Comparison of ENCODE assay signal across 13 cellular contexts in genomic region chr9:37412431-37413151, GRCh38. TPM values are rescaled to one million over a fixed set of nuclear protein-coding genes. Genes with fewer than 3 reads are reported as not detected.
A peak's percentile ranks its signal among the peaks of the same experiment; 100 is the strongest.
DNase-seq lines count a peak whose midpoint lies in the region; ATAC-seq, FAIRE-seq and TF ChIP-seq lines count a peak whose summit lies in the region.
"Had no signal": no experiment of that assay in that cellular context is flagged by ENCODE, and none has a peak within 500 bp of the region (broad histone marks: within the 10 kb centered on the region; RNA-seq: fewer than 3 reads in every experiment).

No MANE protein-coding gene starts in this region.

- peaks cover 30% of the 10 kb centered on the region for H3K4me1 Mint-ChIP-seq in activated T-helper 2 cell treated with anti-CD3 and anti-CD28 coated beads, Interferon-gamma antibody, Interleukin-2, Interleukin-4, amounts not matched to agents 10 μg/mL and 5 μg/mL and 100 μg/mL, durations not matched to agents 14 hours and 24 hours and 36 hours (ENCODE audit: low read depth)

- in situ Hi-C loops in GM12878 (cut with MboI) (no loop called here), HepG2 (cut with HindIII; ENCODE audit: extremely low pct_ligation_motif_present, low pct_unique_long_range_greater_than_20kb) (no loop called here)

- DNase-seq in AG09309 (ENCODE audit: low read depth) = peak; percentile 73
- peak; percentile 61 for DNase-seq in HS-27A (ENCODE audit: low read depth)
- DNase-seq in GM12878 (ENCODE audit: low read depth, low spot score) = no peak
- DNase-seq in HepG2 (ENCODE audit: low spot score) = no peak
- DNase-seq in activated T-helper 2 cell treated with anti-CD3 and anti-CD28 coated beads, Interferon-gamma antibody, Interleukin-2, Interleukin-4, amounts not matched to agents 10 μg/mL and 5 μg/mL and 100 μg/mL, durations not matched to agents 14 hours and 24 hours and 36 hours (ENCODE audit: low spot score) = no peak
- no peak for DNase-seq in tibial artery
- DNase-seq in DMS114 treated with DMSO at 0.1 percent for 48 hours (lab: John Stamatoyannopoulos, UW; ENCODE audit: unreplicated experiment) = no peak
- DNase-seq: activated CD4-positive, alpha-beta T cell treated with anti-CD3 and anti-CD28 coated beads, Interleukin-2, amount 50 U/mL, for 1 hour; CD8-positive, alpha-beta memory T cell; NCI-H1105 had no signal

- H3K9me3 ChIP-seq in GM12878 (replicated peaks; ENCODE audit: control insufficient read depth, insufficient read depth, low read length) (no peaks in the 10 kb centered on the region), HepG2 (ENCODE audit: low read length) (no peaks in the 10 kb centered on the region), tibial artery (no peaks in the 10 kb centered on the region)

- no peak overlapping the region for H2AFZ ChIP-seq in GM12878 (ENCODE audit: control insufficient read depth, low read depth, low read length)
- H2AFZ ChIP-seq in HepG2 (ENCODE audit: low read length) = no peak overlapping the region
- H2AFZ ChIP-seq: GM23248 had no signal

- WGBS in GM12878 (ENCODE audit: insufficient coverage, insufficient replicate concordance, low lambda C conversion rate, missing lambda C conversion rate) = 86% methylated on average over 17 of the region's 17 CpGs
- WGBS in HepG2 (ENCODE audit: low lambda C conversion rate) = 53% methylated on average over 12 of the region's 17 CpGs

- no peaks in the 10 kb centered on the region for H3K9me3 Mint-ChIP-seq in activated T-helper 2 cell treated with anti-CD3 and anti-CD28 coated beads, Interferon-gamma antibody, Interleukin-2, Interleukin-4, amounts not matched to agents 10 μg/mL and 5 μg/mL and 100 μg/mL, durations not matched to agents 14 hours and 24 hours and 36 hours
- H3K9me3 Mint-ChIP-seq: CD8-positive, alpha-beta memory T cell; memory B cell had no signal

- no peaks in the 10 kb centered on the region for H3K36me3 Mint-ChIP-seq in activated T-helper 2 cell treated with anti-CD3 and anti-CD28 coated beads, Interferon-gamma antibody, Interleukin-2, Interleukin-4, amounts not matched to agents 10 μg/mL and 5 μg/mL and 100 μg/mL, durations not matched to agents 14 hours and 24 hours and 36 hours (ENCODE audit: low read depth)
- H3K36me3 Mint-ChIP-seq: memory B cell had no signal

- H3K27ac ChIP-seq in GM12878 (ENCODE audit: control insufficient read depth, insufficient read depth) (peak overlapping the region; percentile 97), HepG2 (ENCODE audit: extremely low read length, insufficient read depth, low read length) (no peak overlapping the region), tibial artery (no peak overlapping the region)
- H3K27ac ChIP-seq: GM23248 had no signal

- H3K4me3 ChIP-seq in AG09309 (ENCODE audit: control insufficient read depth, low read depth, low read length) (no peak overlapping the region; the same call in none of the 2 replicates), GM12878 (no peak overlapping the region), HepG2 (replicated peaks in 1 of 3; ENCODE audit: insufficient read depth in 1 of 3, low read depth in 2 of 3, low read length in 3 of 3) (no peak overlapping the region), tibial artery (no peak overlapping the region)
- H3K4me3 ChIP-seq: GM23248 had no signal

- H3K9ac ChIP-seq in GM12878 (ENCODE audit: control insufficient read depth, insufficient read depth, low read length) (peak overlapping the region; percentile 60), HepG2 (ENCODE audit: insufficient read depth, low read depth, low read length) (no peak overlapping the region)
- H3K9ac ChIP-seq: GM23248 had no signal

- H3K79me2 ChIP-seq in GM12878 (ENCODE audit: control insufficient read depth, insufficient read depth, low read length) (peaks cover 25% of the 10 kb centered on the region), HepG2 (ENCODE audit: insufficient read depth, low read length) (no peaks in the 10 kb centered on the region)

- SMC1A ChIA-PET in GM12878 (lab: Charles Lee; ENCODE audit: uncharacterized antibody, unreplicated experiment) = interaction anchor here (0.7 to 3.6 kb wide), 20 partner anchors 9 to 420 kb away, joined by 3 to 16 read pairs (median 8); partner anchors contain the start of gene TOMM5

- intact Hi-C loops in GM12878 (cut with micrococcal nuclease; ENCODE audit: unreplicated experiment) = no loop called here
- intact Hi-C loops in HepG2 (cut with micrococcal nuclease; ENCODE audit: unreplicated experiment) = loop anchor here (5.0 kb wide), 1 partner anchor 415 kb away; no protein-coding TSS in a partner anchor
- intact Hi-C loops in activated T-helper 2 cell treated with anti-CD3 and anti-CD28 coated beads, Interferon-gamma antibody, Interleukin-2, Interleukin-4, amounts not matched to agents 10 μg/mL and 5 μg/mL and 100 μg/mL, durations not matched to agents 14 hours and 24 hours and 36 hours (cut with micrococcal nuclease) = no loop called here
- intact Hi-C loops in tibial artery (cut with DNase I; ENCODE audit: low total_unique reads) = no loop called here

- H4K20me1 ChIP-seq in GM12878 (ENCODE audit: control insufficient read depth, insufficient read depth) (no peaks in the 10 kb centered on the region), HepG2 (ENCODE audit: insufficient read depth, low read length) (no peaks in the 10 kb centered on the region)

- H3K4me2 ChIP-seq in GM12878 (ENCODE audit: control insufficient read depth, insufficient read depth) (peak overlapping the region; percentile 63), HepG2 (ENCODE audit: low read depth, low read length) (peak overlapping the region; percentile 84; the same call in 1 of the 2 replicates)

- H3K4me1 ChIP-seq in GM12878 (ENCODE audit: control insufficient read depth, insufficient read depth, low read length) (peaks cover 68% of the 10 kb centered on the region), HepG2 (ENCODE audit: insufficient read depth, low read length) (peaks cover 67% of the 10 kb centered on the region), tibial artery (peaks cover 0 to 10% (median 7%) of the 10 kb centered on the region in 4 donors)

- FAIRE-seq in GM12878 (lab: Jason Lieb, UNC) (no peak), HepG2 (lab: Jason Lieb, UNC) (no peak)

- no peak overlapping the region for H3K27ac Mint-ChIP-seq in activated T-helper 2 cell treated with anti-CD3 and anti-CD28 coated beads, Interferon-gamma antibody, Interleukin-2, Interleukin-4, amounts not matched to agents 10 μg/mL and 5 μg/mL and 100 μg/mL, durations not matched to agents 14 hours and 24 hours and 36 hours
- H3K27ac Mint-ChIP-seq: memory B cell had no signal

- TF ChIP-seq POLR2A in GM12878 (IDR thresholded peaks at IDR 0.05; ENCODE audit: low read depth, low read length) (no peak), HepG2 (IDR thresholded peaks at IDR 0.05; ENCODE audit: insufficient read depth in 1 of 2, low read depth in 2 of 2, low read length in 2 of 2) (no peak)

- H3K27me3 ChIP-seq in GM12878 (replicated peaks in 1 of 2; ENCODE audit: control insufficient read depth in 2 of 2, insufficient read depth in 2 of 2, low read length in 1 of 2) (no peaks in the 10 kb centered on the region), HepG2 (ENCODE audit: control insufficient read depth in 1 of 2, insufficient read depth in 2 of 2, low read length in 2 of 2) (no peaks in the 10 kb centered on the region), tibial artery (no peaks in the 10 kb centered on the region)

- no peak for ATAC-seq in GM12878
- no peak for ATAC-seq in HepG2
- ATAC-seq in HG03108 (IDR thresholded peaks at IDR 0.05; ENCODE audit: unreplicated experiment) = no peak

- BruUV-seq in GM12878 (replicated peaks; lab: Mats Ljungman, UMichigan) = no TSS peak
- BruUV-seq in HepG2 (replicated peaks; lab: Mats Ljungman, UMichigan) = no TSS peak

- POLR2A ChIA-PET in GM12878 (lab: Charles Lee) = interaction anchor here (0.8 to 15.5 kb wide), 8 partner anchors 9 to 170 kb away, joined by 3 to 212 read pairs (median 4); partner anchors contain the start of genes GRHPR and POLR1E
- POLR2A ChIA-PET in HepG2 (lab: Yijun Ruan, JAX) = interaction anchor here (2.2 kb wide), 1 partner anchor 10 kb away, joined by 18 read pairs; the partner anchor contains the start of gene GRHPR

- TF ChIP-seq RAD21 in GM12878 (IDR thresholded peaks at IDR 0.05; ENCODE audit: insufficient read depth, low read depth, low read length) (no peak), HepG2 (CRISPR knock-in tag; IDR thresholded peaks at IDR 0.05) (no peak)

- CTCF ChIA-PET in GM12878 (lab: Yijun Ruan, JAX) = interaction anchor here (0.6 to 15.1 kb wide), 24 partner anchors 11 to 539 kb away, joined by 3 to 220 read pairs (median 6); partner anchors contain the start of gene POLR1E
- CTCF ChIA-PET in HepG2 (lab: Yijun Ruan, JAX; ENCODE audit: low intra/inter-chr PET ratio, low total read pairs) = no interaction called here

- RAD21 ChIA-PET in GM12878 (lab: Charles Lee; ENCODE audit: unreplicated experiment) = interaction anchor here (1.0 to 7.5 kb wide), 13 partner anchors 10 to 418 kb away, joined by 3 to 126 read pairs (median 10); partner anchors contain the start of genes ZBTB5 and ZCCHC7

- TF ChIP-seq EP300 in GM12878 (IDR thresholded peaks at IDR 0.05; ENCODE audit: borderline replicate concordance in 1 of 2, control insufficient read depth in 1 of 2, low read depth in 2 of 2, low read length in 2 of 2) (no peak), HepG2 (IDR thresholded peaks at IDR 0.05; ENCODE audit: low read depth in 2 of 2, low read length in 2 of 2) (no peak), HepG2 (CRISPR knock-in tag; IDR thresholded peaks at IDR 0.05; ENCODE audit: borderline replicate concordance) (no peak)

- H3K36me3 ChIP-seq in GM12878 (ENCODE audit: control insufficient read depth in 2 of 2, insufficient read depth in 2 of 2, low read length in 1 of 2) (no peaks in the 10 kb centered on the region), HepG2 (replicated peaks in 1 of 2; ENCODE audit: control insufficient read depth in 1 of 2, insufficient read depth in 2 of 2, low read length in 2 of 2) (no peaks in the 10 kb centered on the region), tibial artery (no peaks in the 10 kb centered on the region)

- no peaks in the 10 kb centered on the region for H3K27me3 Mint-ChIP-seq in activated T-helper 2 cell treated with anti-CD3 and anti-CD28 coated beads, Interferon-gamma antibody, Interleukin-2, Interleukin-4, amounts not matched to agents 10 μg/mL and 5 μg/mL and 100 μg/mL, durations not matched to agents 14 hours and 24 hours and 36 hours (ENCODE audit: low read depth)

- H3K4me3 Mint-ChIP-seq in activated T-helper 2 cell treated with anti-CD3 and anti-CD28 coated beads, Interferon-gamma antibody, Interleukin-2, Interleukin-4, amounts not matched to agents 10 μg/mL and 5 μg/mL and 100 μg/mL, durations not matched to agents 14 hours and 24 hours and 36 hours (ENCODE audit: low read depth) = no peak overlapping the region
- H3K4me3 Mint-ChIP-seq: CD8-positive, alpha-beta memory T cell; memory B cell had no signal

- TF ChIP-seq CTCF in AG09309 (IDR thresholded peaks at IDR 0.05; ENCODE audit: control insufficient read depth, insufficient read depth, low read depth, low read length, missing control alignments) = no peak
- no peak for TF ChIP-seq CTCF in GM12878 (IDR thresholded peaks at IDR 0.05 in 2 of 3, conservative IDR thresholded peaks at IDR 0.05 in 1 of 3; ENCODE audit: control insufficient read depth in 2 of 3, extremely low read depth in 1 of 3, insufficient read depth in 1 of 3, low read depth in 3 of 3, low read length in 3 of 3)
- no peak for TF ChIP-seq CTCF in HepG2 (CRISPR knock-in tag; IDR thresholded peaks at IDR 0.05)
- no peak for TF ChIP-seq CTCF in tibial artery (IDR thresholded peaks at IDR 0.05)

RNA-seq across cellular contexts. Expression of gene GRHPR, which starts 9.9 kb away (rescaled TPM):
- 108 and 136 TPM in 2 replicates for total RNA-seq in GM12878 (2013; cell fraction: nucleolus; rRNA removed)
- 179 and 190 TPM in 2 replicates for total RNA-seq in GM12878 (2014; rRNA removed)
- total RNA-seq in GM12878 (2014; rRNA removed; fragmentation: Illumina TruSeq; extraction: Trizol) = 104 and 111 TPM in 2 replicates
- total RNA-seq in GM12878 (2021) = 120 and 127 TPM in 2 replicates
- polyA plus RNA-seq in GM12878 (2011; ENCODE audit: low read depth) = 70.6 TPM
- 68.5 and 132 TPM in 2 replicates for polyA plus RNA-seq in GM12878 (2011; rRNA removed)
- 195 and 247 TPM in 2 replicates for polyA plus RNA-seq in GM12878 (2011; cell fraction: cytosol; rRNA removed)
- 168 and 195 TPM in 2 replicates for polyA plus RNA-seq in GM12878 (2011; cell fraction: nucleus; rRNA removed)
- polyA plus RNA-seq in GM12878 (2012) = 91.5 and 110 TPM in 2 replicates
- 65.4 and 96.1 TPM in 2 replicates for polyA plus RNA-seq in GM12878 (2014; fragmentation: Illumina TruSeq; extraction: Trizol)
- polyA plus RNA-seq in GM12878 (2014; fragmentation: Nextera tagmentation; extraction: Ambion mirVana) = 10 to 100 TPM; 52.4 to 78.6 TPM
- 194 and 209 TPM in 2 replicates for polyA plus RNA-seq in GM12878 (2014; rRNA removed)
- polyA plus RNA-seq in GM12878 (2016; fragmentation: Nextera tagmentation; extraction: Ambion mirVana) = 100 to 1,000 TPM; 153 to 154 TPM
- 81.4 and 134 TPM in 2 replicates for polyA minus RNA-seq in GM12878 (2011; rRNA and poly(A)+ RNA removed)
- polyA minus RNA-seq in GM12878 (2011; cell fraction: cytosol; rRNA and poly(A)+ RNA removed) = 31.9 and 41.0 TPM in 2 replicates
- polyA minus RNA-seq in GM12878 (2011; cell fraction: nucleus; rRNA and poly(A)+ RNA removed) = 33.0 and 70.1 TPM in 2 replicates
- total RNA-seq in HepG2 (2016; rRNA removed; fragmentation: Illumina TruSeq; extraction: Trizol) = 115 and 127 TPM in 2 replicates
- 58.9 and 75.1 TPM in 2 replicates for total RNA-seq in HepG2 (2016; cell fraction: cytosol; rRNA removed; fragmentation: Illumina TruSeq; extraction: Trizol; ENCODE audit: low read depth)
- total RNA-seq in HepG2 (2016; cell fraction: insoluble cytoplasmic fraction; rRNA removed; fragmentation: Illumina TruSeq; extraction: Trizol) = 119 and 128 TPM in 2 replicates
- 66.5 and 84.7 TPM in 2 replicates for total RNA-seq in HepG2 (2016; cell fraction: membrane; rRNA removed; fragmentation: Illumina TruSeq; extraction: Trizol)
- 73.9 and 76.5 TPM in 2 replicates for total RNA-seq in HepG2 (2016; cell fraction: nucleus; rRNA removed; fragmentation: Illumina TruSeq; extraction: Trizol)
- 113 and 127 TPM in 2 replicates for polyA plus RNA-seq in HepG2 (2011; rRNA removed)
- 126 and 161 TPM in 2 replicates for polyA plus RNA-seq in HepG2 (2011; cell fraction: cytosol; rRNA removed)
- 121 and 122 TPM in 2 replicates for polyA plus RNA-seq in HepG2 (2011; cell fraction: nucleus; rRNA removed)
- 66.2 and 76.0 TPM in 2 replicates for polyA plus RNA-seq in HepG2 (2012)
- 48.7 and 72.2 TPM in 2 replicates for polyA plus RNA-seq in HepG2 (2016; cell fraction: cytosol; fragmentation: Illumina TruSeq; extraction: Trizol; ENCODE audit: low read depth)
- 135 and 143 TPM in 2 replicates for polyA plus RNA-seq in HepG2 (2016; cell fraction: insoluble cytoplasmic fraction; fragmentation: Illumina TruSeq; extraction: Trizol; ENCODE audit: low read depth)
- polyA plus RNA-seq in HepG2 (2016; cell fraction: membrane; fragmentation: Illumina TruSeq; extraction: Trizol; ENCODE audit: low read depth) = 58.4 and 72.9 TPM in 2 replicates
- 111 and 117 TPM in 2 replicates for polyA plus RNA-seq in HepG2 (2016; cell fraction: nucleus; fragmentation: Illumina TruSeq; extraction: Trizol; ENCODE audit: insufficient read depth, low read depth)
- 126 and 157 TPM in 2 replicates for polyA minus RNA-seq in HepG2 (2011; rRNA and poly(A)+ RNA removed; ENCODE audit: low replicate concordance)
- polyA minus RNA-seq in HepG2 (2011; cell fraction: cytosol; rRNA and poly(A)+ RNA removed) = 42.8 and 47.7 TPM in 2 replicates
- 54.1 and 61.8 TPM in 2 replicates for polyA minus RNA-seq in HepG2 (2011; cell fraction: nucleus; rRNA and poly(A)+ RNA removed)
- 75.4 and 77.4 TPM in 2 replicates for total RNA-seq in activated T-helper 2 cell treated with anti-CD3 and anti-CD28 coated beads, Interferon-gamma antibody, Interleukin-2, Interleukin-4, amounts not matched to agents 10 μg/mL and 5 μg/mL and 100 μg/mL, durations not matched to agents 14 hours and 24 hours and 36 hours

RNA-seq across cellular contexts. Expression of gene ZBTB5, which starts 52.7 kb away (rescaled TPM):
- total RNA-seq in GM12878 (2013; cell fraction: nucleolus; rRNA removed) = 35.8 and 37.5 TPM in 2 replicates
- total RNA-seq in GM12878 (2014; rRNA removed) = 12.8 and 15.6 TPM in 2 replicates
- 11.4 and 12.2 TPM in 2 replicates for total RNA-seq in GM12878 (2014; rRNA removed; fragmentation: Illumina TruSeq; extraction: Trizol)
- 12.7 and 13.3 TPM in 2 replicates for total RNA-seq in GM12878 (2021)
- 9.4 TPM for polyA plus RNA-seq in GM12878 (2011; ENCODE audit: low read depth)
- 29.2 and 32.5 TPM in 2 replicates for polyA plus RNA-seq in GM12878 (2011; rRNA removed)
- polyA plus RNA-seq in GM12878 (2011; cell fraction: cytosol; rRNA removed) = 23.3 and 26.5 TPM in 2 replicates
- 31.1 and 48.9 TPM in 2 replicates for polyA plus RNA-seq in GM12878 (2011; cell fraction: nucleus; rRNA removed)
- polyA plus RNA-seq in GM12878 (2012) = 11.2 and 14.0 TPM in 2 replicates
- polyA plus RNA-seq in GM12878 (2014; fragmentation: Illumina TruSeq; extraction: Trizol) = 14.3 and 14.5 TPM in 2 replicates
- polyA plus RNA-seq in GM12878 (2014; fragmentation: Nextera tagmentation; extraction: Ambion mirVana) = 1 to 10 TPM; 1.4 to 2.5 TPM
- 13.0 and 13.2 TPM in 2 replicates for polyA plus RNA-seq in GM12878 (2014; rRNA removed)
- polyA plus RNA-seq in GM12878 (2016; fragmentation: Nextera tagmentation; extraction: Ambion mirVana) = 1 to 10 TPM; 4.5 to 4.6 TPM
- polyA minus RNA-seq in GM12878 (2011; rRNA and poly(A)+ RNA removed) = 30.5 and 31.2 TPM in 2 replicates
- 8.2 and 9.6 TPM in 2 replicates for polyA minus RNA-seq in GM12878 (2011; cell fraction: cytosol; rRNA and poly(A)+ RNA removed)
- 13.8 and 19.0 TPM in 2 replicates for polyA minus RNA-seq in GM12878 (2011; cell fraction: nucleus; rRNA and poly(A)+ RNA removed)
- total RNA-seq in HepG2 (2016; rRNA removed; fragmentation: Illumina TruSeq; extraction: Trizol) = 12.5 and 15.2 TPM in 2 replicates
- 0.81 and 0.88 TPM in 2 replicates for total RNA-seq in HepG2 (2016; cell fraction: cytosol; rRNA removed; fragmentation: Illumina TruSeq; extraction: Trizol; ENCODE audit: low read depth)
- total RNA-seq in HepG2 (2016; cell fraction: insoluble cytoplasmic fraction; rRNA removed; fragmentation: Illumina TruSeq; extraction: Trizol) = 12.4 and 14.4 TPM in 2 replicates
- 5.8 and 6.1 TPM in 2 replicates for total RNA-seq in HepG2 (2016; cell fraction: membrane; rRNA removed; fragmentation: Illumina TruSeq; extraction: Trizol)
- total RNA-seq in HepG2 (2016; cell fraction: nucleus; rRNA removed; fragmentation: Illumina TruSeq; extraction: Trizol) = 11.2 and 13.3 TPM in 2 replicates
- 19.7 and 20.5 TPM in 2 replicates for polyA plus RNA-seq in HepG2 (2011; rRNA removed)
- 14.8 and 16.3 TPM in 2 replicates for polyA plus RNA-seq in HepG2 (2011; cell fraction: cytosol; rRNA removed)
- 25.4 and 27.5 TPM in 2 replicates for polyA plus RNA-seq in HepG2 (2011; cell fraction: nucleus; rRNA removed)
- polyA plus RNA-seq in HepG2 (2012) = 10.3 and 11.9 TPM in 2 replicates
- polyA plus RNA-seq in HepG2 (2016; cell fraction: cytosol; fragmentation: Illumina TruSeq; extraction: Trizol; ENCODE audit: low read depth) = 0.35 and 0.64 TPM in 2 replicates
- 11.5 and 11.7 TPM in 2 replicates for polyA plus RNA-seq in HepG2 (2016; cell fraction: insoluble cytoplasmic fraction; fragmentation: Illumina TruSeq; extraction: Trizol; ENCODE audit: low read depth)
- polyA plus RNA-seq in HepG2 (2016; cell fraction: membrane; fragmentation: Illumina TruSeq; extraction: Trizol; ENCODE audit: low read depth) = 3.5 and 4.3 TPM in 2 replicates
- polyA plus RNA-seq in HepG2 (2016; cell fraction: nucleus; fragmentation: Illumina TruSeq; extraction: Trizol; ENCODE audit: insufficient read depth, low read depth) = 16.5 and 19.6 TPM in 2 replicates
- polyA minus RNA-seq in HepG2 (2011; rRNA and poly(A)+ RNA removed; ENCODE audit: low replicate concordance) = 29.3 and 36.6 TPM in 2 replicates
- polyA minus RNA-seq in HepG2 (2011; cell fraction: cytosol; rRNA and poly(A)+ RNA removed) = 11.4 and 13.4 TPM in 2 replicates
- polyA minus RNA-seq in HepG2 (2011; cell fraction: nucleus; rRNA and poly(A)+ RNA removed) = 23.9 and 25.2 TPM in 2 replicates
- total RNA-seq in activated T-helper 2 cell treated with anti-CD3 and anti-CD28 coated beads, Interferon-gamma antibody, Interleukin-2, Interleukin-4, amounts not matched to agents 10 μg/mL and 5 μg/mL and 100 μg/mL, durations not matched to agents 14 hours and 24 hours and 36 hours = 10.6 and 11.0 TPM in 2 replicates

Comparison
In these comparisons a context has a peak if more than half of its experiments do, and no peak if none do; other contexts are left out.
1. DNase-seq: peak in AG09309 (single experiment) and HS-27A (single experiment); none in GM12878 (single experiment), HepG2 (single experiment), activated T-helper 2 cell treated with anti-CD3 and anti-CD28 coated beads, Interferon-gamma antibody, Interleukin-2, Interleukin-4, amounts not matched to agents 10 μg/mL and 5 μg/mL and 100 μg/mL, durations not matched to agents 14 hours and 24 hours and 36 hours (single experiment), tibial artery (0 of 2) and DMS114 treated with DMSO at 0.1 percent for 48 hours (single experiment).